In the genomic region with DNA sequence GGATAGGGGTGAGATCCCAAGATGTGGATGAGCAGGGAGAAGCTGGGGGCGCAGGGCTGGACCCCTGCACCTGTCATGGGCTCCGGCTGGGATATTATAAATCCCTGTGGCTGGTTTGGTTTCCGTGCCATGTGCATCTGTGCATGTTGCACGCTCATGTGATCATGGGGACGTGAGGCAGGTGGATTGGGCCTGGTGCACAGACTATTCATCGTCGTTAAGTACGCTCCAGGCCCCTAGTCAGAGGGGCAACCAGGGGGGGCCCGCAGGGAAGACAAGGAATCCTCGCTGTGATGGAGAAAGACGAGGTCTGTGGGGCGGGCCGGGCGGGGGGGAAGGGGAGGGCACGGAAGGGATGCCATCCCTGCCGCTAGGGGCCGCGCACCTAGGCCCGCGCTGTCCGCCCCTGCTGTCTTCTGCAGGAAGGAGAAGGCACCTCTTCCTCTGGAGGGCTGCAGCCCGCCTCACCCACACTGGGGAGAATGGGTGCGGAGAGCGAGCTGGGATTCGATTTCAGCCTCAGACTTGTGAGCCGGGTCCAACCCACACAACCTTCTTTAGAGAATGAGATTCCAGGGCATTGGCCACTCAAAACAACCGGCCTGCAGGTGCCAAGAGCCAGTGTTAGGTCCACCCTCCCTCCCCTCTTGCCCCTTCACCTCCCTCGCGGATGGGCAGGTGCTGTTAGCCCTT, we compare ENCODE assay signal across 8 cellular contexts. TPM values are rescaled to one million over a fixed set of nuclear protein-coding genes. Genes with fewer than 3 reads are reported as not detected.
DNase-seq lines count a peak whose midpoint lies in the region; ATAC-seq and TF ChIP-seq lines count a peak whose summit lies in the region.

No MANE protein-coding gene starts in this region.

- no peak for TF ChIP-seq POLR2A in breast epithelium (IDR thresholded peaks at IDR 0.05)

- H3K36me3 ChIP-seq in DOHH2 (ENCODE audit: control insufficient read depth, low read length) (peaks cover 33% of the 10 kb centered on the region), breast epithelium (no peaks in the 10 kb centered on the region)

- intact Hi-C loops in breast epithelium (cut with DNase I; ENCODE audit: low total_unique reads): no loop called here

- no peaks in the 10 kb centered on the region for H3F3A ChIP-seq in DOHH2 (ENCODE audit: control insufficient read depth, insufficient read depth)

- ATAC-seq in HG03196 (IDR thresholded peaks at IDR 0.05; ENCODE audit: unreplicated experiment) (no peak), GM18907 (IDR thresholded peaks at IDR 0.05; ENCODE audit: unreplicated experiment) (no peak), esophagus mucosa (no peak)

- TF ChIP-seq CTCF in DOHH2 (IDR thresholded peaks at IDR 0.05; ENCODE audit: low read depth, low read length, poor library complexity, severe bottlenecking) (no peak), breast epithelium (IDR thresholded peaks at IDR 0.05) (no peak)

- H3K9me3 ChIP-seq in DOHH2 (ENCODE audit: control insufficient read depth, insufficient read depth, low read length) (no peaks in the 10 kb centered on the region), breast epithelium (no peaks in the 10 kb centered on the region)

- H3K27me3 ChIP-seq in DOHH2 (ENCODE audit: control insufficient read depth, low read length) (no peaks in the 10 kb centered on the region), breast epithelium (no peaks in the 10 kb centered on the region)

- H3K27ac ChIP-seq in DOHH2 (ENCODE audit: low read depth, low read length) (peak overlapping the region; percentile 48), breast epithelium (no peak overlapping the region)

- peaks cover 18% of the 10 kb centered on the region for H4K20me1 ChIP-seq in DOHH2 (ENCODE audit: control insufficient read depth, insufficient read depth, low read depth, low read length)

- H3K4me2 ChIP-seq in DOHH2 (ENCODE audit: low read length): peak overlapping the region; percentile 94

- peaks cover 41% of the 10 kb centered on the region for H3K79me2 ChIP-seq in DOHH2 (ENCODE audit: control insufficient read depth, low read length)

- peak; percentile 17 for DNase-seq in NAMALWA (ENCODE audit: low spot score)
- no peak for DNase-seq in breast epithelium (ENCODE audit: low spot score in 2 of 2)
- peak; percentile 68 for DNase-seq in mesenteric fat pad (ENCODE audit: low spot score)
- DNase-seq in GF-D8 (lab: John Stamatoyannopoulos, UW): no peak

- H3K4me1 ChIP-seq in DOHH2 (ENCODE audit: control insufficient read depth, low read length) (peaks cover 23% of the 10 kb centered on the region), breast epithelium (peaks cover 0 to 10% of the 10 kb centered on the region in 2 donors)

- H3K4me3 ChIP-seq in DOHH2 (ENCODE audit: low read length) (peak overlapping the region; percentile 95), breast epithelium (peak overlapping the region in 2 of 3 donors; percentile 68 to 92)

- H3K9me2 ChIP-seq in DOHH2 (replicated peaks; ENCODE audit: control insufficient read depth, low read length): no peaks in the 10 kb centered on the region

RNA-seq across cellular contexts. Expression of a gene that starts 0.8 kb away (rescaled TPM):
- total RNA-seq in breast epithelium: 10 to 100 TPM in 1 of 3 donors, 1 to 10 TPM in 2; 1.6 to 14.7 (median 6.3) TPM
- 9.9 TPM for total RNA-seq in mesenteric fat pad
- 21.0 TPM for total RNA-seq in esophagus mucosa

Comparison
In these comparisons a context has a peak if more than half of its experiments do, and no peak if none do; other contexts are left out.
1. DNase-seq: peak in NAMALWA (single experiment) and mesenteric fat pad (single experiment); none in breast epithelium (0 of 2) and GF-D8 (single experiment).